16 cellular contexts compared by ENCODE assay signal in the genomic region with DNA sequence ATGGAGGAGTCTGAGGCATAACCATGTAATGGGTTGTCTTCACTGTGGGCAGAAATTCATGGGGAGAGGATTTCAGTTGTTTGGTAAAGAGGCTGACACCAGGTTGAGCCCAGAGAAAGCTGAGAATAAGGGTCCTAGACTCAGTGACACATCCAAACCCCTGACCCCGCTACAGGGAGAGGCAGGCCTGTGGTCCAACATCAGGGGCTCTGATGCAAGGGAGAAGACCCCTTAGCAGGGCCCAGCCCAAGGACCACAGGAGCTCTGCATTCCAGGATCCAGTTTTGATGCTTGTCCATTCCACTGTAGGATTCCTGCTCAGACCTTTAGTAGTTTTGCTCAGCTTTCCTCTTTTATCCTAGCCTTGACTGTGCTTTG. TPM values are rescaled to one million over a fixed set of nuclear protein-coding genes. Genes with fewer than 3 reads are reported as not detected.
DNase-seq lines count a peak whose midpoint lies in the region; ATAC-seq, FAIRE-seq and TF ChIP-seq lines count a peak whose summit lies in the region.
"Had no signal": no experiment of that assay in that cellular context is flagged by ENCODE, and none has a peak within 500 bp of the region (broad histone marks: within the 10 kb centered on the region; RNA-seq: fewer than 3 reads in every experiment).

No MANE protein-coding gene starts in this region.

- no peak for ATAC-seq in activated CD4-positive, alpha-beta T cell treated with anti-CD3 and anti-CD28 coated beads for 36 hours
- ATAC-seq in HG02798 (IDR thresholded peaks at IDR 0.05; ENCODE audit: poor library complexity, unreplicated experiment): no peak
- ATAC-seq in HG03460 (IDR thresholded peaks at IDR 0.05; ENCODE audit: unreplicated experiment): no peak
- ATAC-seq: A549, Right ventricle myocardium inferior had no signal

- peak overlapping the region; percentile 67 for H3K4me3 Mint-ChIP-seq in activated CD4-positive, alpha-beta T cell treated with anti-CD3 and anti-CD28 coated beads for 36 hours
- H3K4me3 Mint-ChIP-seq in astrocyte (ENCODE audit: unreplicated experiment): no peak overlapping the region

- H3K27ac Mint-ChIP-seq in activated CD4-positive, alpha-beta T cell treated with anti-CD3 and anti-CD28 coated beads for 36 hours: peak overlapping the region; percentile 100
- peak overlapping the region; percentile 11 for H3K27ac Mint-ChIP-seq in astrocyte (ENCODE audit: unreplicated experiment)

- peaks cover 4% of the 10 kb centered on the region for H3K9me3 Mint-ChIP-seq in activated CD4-positive, alpha-beta T cell treated with anti-CD3 and anti-CD28 coated beads for 36 hours (ENCODE audit: low read depth)
- peaks cover 6% of the 10 kb centered on the region for H3K9me3 Mint-ChIP-seq in astrocyte (ENCODE audit: unreplicated experiment)

- no peaks in the 10 kb centered on the region for H3K27me3 Mint-ChIP-seq in activated CD4-positive, alpha-beta T cell treated with anti-CD3 and anti-CD28 coated beads for 36 hours
- peaks cover 3% of the 10 kb centered on the region for H3K27me3 Mint-ChIP-seq in astrocyte (ENCODE audit: low read depth, unreplicated experiment)

- H3K9me3 ChIP-seq in KOPT-K1 (ENCODE audit: insufficient read depth, low read length, poor library complexity, severe bottlenecking) (no peaks in the 10 kb centered on the region), astrocyte (ENCODE audit: insufficient read depth, low read depth, low read length) (no peaks in the 10 kb centered on the region)
- H3K9me3 ChIP-seq: A549, thoracic aorta had no signal

- no peaks in the 10 kb centered on the region for H3K27me3 ChIP-seq in astrocyte (ENCODE audit: insufficient read depth, low read length)
- H3K27me3 ChIP-seq: dorsolateral prefrontal cortex had no signal

- H2AFZ ChIP-seq in astrocyte (ENCODE audit: low read depth, low read length): no peak overlapping the region

- peak; percentile 70 for FAIRE-seq in astrocyte (lab: Jason Lieb, UNC)
- FAIRE-seq: A549, TTC549 had no signal

- H3K4me1 Mint-ChIP-seq in activated CD4-positive, alpha-beta T cell treated with anti-CD3 and anti-CD28 coated beads for 36 hours: peaks cover 91% of the 10 kb centered on the region
- H3K4me1 Mint-ChIP-seq in astrocyte (ENCODE audit: low read depth, unreplicated experiment): peaks cover 30% of the 10 kb centered on the region

- H3K9ac ChIP-seq in astrocyte (ENCODE audit: low read length): no peak overlapping the region

- no peak for DNase-seq in activated CD4-positive, alpha-beta T cell treated with anti-CD3 and anti-CD28 coated beads for 36 hours
- no peak for DNase-seq in activated CD4-positive, alpha-beta T cell treated with anti-CD3 and anti-CD28 coated beads, Interleukin-2, amount 50 U/mL, for 48 hours
- DNase-seq in astrocyte (ENCODE audit: low read depth): no peak
- no peak for DNase-seq in NCI-H2171 treated with DMSO at 0.1 percent for 48 hours (lab: John Stamatoyannopoulos, UW)
- DNase-seq: dorsolateral prefrontal cortex, NCI-H1694 treated with DMSO at 0.1 percent for 48 hours, NCI-H526 treated with DMSO at 0.1 percent for 48 hours had no signal

- H3K36me3 Mint-ChIP-seq in activated CD4-positive, alpha-beta T cell treated with anti-CD3 and anti-CD28 coated beads for 36 hours (ENCODE audit: low read depth): peaks cover 41% of the 10 kb centered on the region
- peaks cover 8% of the 10 kb centered on the region for H3K36me3 Mint-ChIP-seq in astrocyte (ENCODE audit: low read depth, unreplicated experiment)

- CTCF ChIA-PET in activated CD4-positive, alpha-beta T cell treated with anti-CD3 and anti-CD28 coated beads for 36 hours (lab: Charles Lee): interaction anchor here (0.5 to 3.3 kb wide), 11 partner anchors 14 to 1979 kb away, joined by 3 to 26 read pairs (median 4); partner anchors contain the start of gene GPR68

- POLR2A ChIA-PET in activated CD4-positive, alpha-beta T cell treated with anti-CD3 and anti-CD28 coated beads for 36 hours (lab: Charles Lee): interaction anchor here (0.7 to 4.6 kb wide), 3 partner anchors 16 to 35 kb away, joined by 3 to 66 read pairs (median 6); partner anchors contain the start of gene GPR68

- H3K4me1 ChIP-seq in astrocyte (ENCODE audit: insufficient read depth, low read length): peaks cover 30% of the 10 kb centered on the region
- H3K4me1 ChIP-seq: A549 had no signal

- H3K36me3 ChIP-seq in KOPT-K1 (ENCODE audit: insufficient read depth, low read length) (peaks cover 38% of the 10 kb centered on the region), astrocyte (ENCODE audit: insufficient read depth, low read length) (no peaks in the 10 kb centered on the region)
- H3K36me3 ChIP-seq: thoracic aorta had no signal

- H3K27ac ChIP-seq in KOPT-K1 (ENCODE audit: low read depth, low read length, poor library complexity, severe bottlenecking): peak overlapping the region; percentile 82
- peak overlapping the region; percentile 8 for H3K27ac ChIP-seq in astrocyte (ENCODE audit: low read depth, low read length)
- H3K27ac ChIP-seq in skin epidermis: peak overlapping the region in 13 of 21 experiments; percentile 8 to 94 (median 67)
- H3K27ac ChIP-seq: A549, dorsolateral prefrontal cortex, thoracic aorta had no signal

- TF ChIP-seq CTCF in astrocyte (IDR thresholded peaks at IDR 0.05; ENCODE audit: insufficient read depth, low read depth, low read length): no peak

- H3K4me3 ChIP-seq in astrocyte (ENCODE audit: insufficient read depth, low read depth, low read length) (no peak overlapping the region), skin epidermis (no peak overlapping the region)
- H3K4me3 ChIP-seq: A549, dorsolateral prefrontal cortex, lung, thoracic aorta had no signal

- intact Hi-C loops in activated CD4-positive, alpha-beta T cell treated with anti-CD3 and anti-CD28 coated beads for 36 hours (cut with DNase I, micrococcal nuclease): loop anchor here (1.0 to 5.0 kb wide), 6 partner anchors 32 to 257 kb away; no protein-coding TSS in a partner anchor

- H3K79me2 ChIP-seq in astrocyte (ENCODE audit: insufficient read depth, low read length): no peaks in the 10 kb centered on the region

- peak overlapping the region; percentile 62 for H3K4me2 ChIP-seq in astrocyte (ENCODE audit: low read length)
- H3K4me2 ChIP-seq: A549 had no signal

- no peaks in the 10 kb centered on the region for H4K20me1 ChIP-seq in astrocyte (ENCODE audit: insufficient read depth, low read length)

RNA-seq across cellular contexts. Expression of gene GPR68, which starts 15.5 kb away (rescaled TPM):
- 10 to 100 TPM in 1 of 2 experiments, 1 to 10 TPM in 1; 9.4 to 11.2 TPM for total RNA-seq in activated CD4-positive, alpha-beta T cell treated with anti-CD3 and anti-CD28 coated beads for 36 hours
- 0.38 and 0.50 TPM in 2 replicates for total RNA-seq in astrocyte

Comparison
In these comparisons a context has a peak if more than half of its experiments do, and no peak if none do; other contexts are left out.
1. H3K27ac ChIP-seq: peak in every context shown above with its lines; median percentile 82 in KOPT-K1; 67 in skin epidermis; 8 in astrocyte.